Comparison of ENCODE assay signal across 8 cellular contexts in the genomic region with DNA sequence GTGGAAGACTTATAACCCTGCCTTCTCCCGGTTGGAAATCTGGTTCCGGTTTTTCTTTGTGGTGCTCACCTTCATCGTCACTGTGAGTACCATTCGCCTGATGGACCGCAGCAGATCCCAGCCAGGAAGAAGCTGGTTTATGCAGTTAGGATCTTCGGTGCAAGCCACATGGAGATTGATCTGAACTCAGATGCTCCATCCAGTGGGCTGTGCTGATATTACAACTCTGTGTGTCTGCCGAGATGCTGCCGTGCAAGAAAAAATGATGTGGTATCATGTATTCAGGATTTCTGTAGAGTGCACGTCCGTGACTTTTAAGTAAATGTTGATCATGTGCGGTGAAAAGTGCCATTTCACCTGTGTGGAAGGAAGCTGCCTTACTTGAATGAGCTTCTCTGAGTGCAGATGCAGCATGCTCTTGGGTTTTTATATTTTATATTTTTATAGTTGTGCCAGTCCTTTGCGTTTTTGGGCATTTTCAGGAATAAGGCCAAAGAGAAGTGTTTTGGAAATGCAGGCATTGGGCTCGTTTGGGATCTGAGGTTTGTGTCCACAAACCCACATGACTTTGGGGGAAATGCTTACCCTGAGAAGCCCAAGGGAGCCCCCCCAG. TPM values are rescaled to one million over a fixed set of nuclear protein-coding genes. Genes with fewer than 3 reads are reported as not detected.
DNase-seq lines count a peak whose midpoint lies in the region; ATAC-seq, FAIRE-seq and TF ChIP-seq lines count a peak whose summit lies in the region.

No MANE protein-coding gene starts in this region.

- H3K4me3 Mint-ChIP-seq in MCF 10A (ENCODE audit: unreplicated experiment) = no peak overlapping the region
- no peak overlapping the region for H3K4me3 Mint-ChIP-seq in immature natural killer cell

- peak; percentile 72 for TF ChIP-seq CTCF in MCF 10A (IDR thresholded peaks at IDR 0.05; ENCODE audit: unreplicated experiment)

- CTCF ChIA-PET in MCF 10A (lab: Yijun Ruan, JAX) = interaction anchor here (0.5 to 5.2 kb wide), 31 partner anchors 9 to 517 kb away, joined by 3 to 58 read pairs (median 3); no protein-coding TSS in a partner anchor

- POLR2A ChIA-PET in MCF 10A (lab: Yijun Ruan, JAX) = interaction anchor here (1.9 kb wide), 2 partner anchors 384 to 386 kb away, joined by 5 to 7 read pairs; no protein-coding TSS in a partner anchor

- H3K36me3 Mint-ChIP-seq in MCF 10A (ENCODE audit: insufficient read depth, unreplicated experiment) = peaks cover 23% of the 10 kb centered on the region
- peaks cover 12 to 54% (median 19%) of the 10 kb centered on the region in 3 donors for H3K36me3 Mint-ChIP-seq in immature natural killer cell

- no peaks in the 10 kb centered on the region for H3K4me1 Mint-ChIP-seq in MCF 10A (ENCODE audit: insufficient read depth, unreplicated experiment)
- H3K4me1 Mint-ChIP-seq in immature natural killer cell = peaks cover 14 to 26% of the 10 kb centered on the region in 2 donors

- FAIRE-seq in TTC549 (lab: Jason Lieb, UNC) = peak; percentile 71

- BruUV-seq in MCF 10A (replicated peaks; lab: Mats Ljungman, UMichigan) = no TSS peak

- intact Hi-C loops in MCF 10A (cut with micrococcal nuclease) = loop anchor here (1.0 to 10.0 kb wide), 3 partner anchors 91 to 391 kb away; no protein-coding TSS in a partner anchor

- H3K9me3 Mint-ChIP-seq in MCF 10A (ENCODE audit: unreplicated experiment) (no peaks in the 10 kb centered on the region), immature natural killer cell (no peaks in the 10 kb centered on the region)

- no peak for ATAC-seq in GM21381 (IDR thresholded peaks at IDR 0.05; ENCODE audit: unreplicated experiment)

- DNase-seq in NOMO-1 (lab: John Stamatoyannopoulos, UW; ENCODE audit: unreplicated experiment in 2 of 2) (peak; percentile 8 to 35), NOMO-1 treated with dmso at 0.1 percent for 144 hours (lab: John Stamatoyannopoulos, UW; ENCODE audit: unreplicated experiment) (no peak), NCI-H1930 (lab: John Stamatoyannopoulos, UW) (peak; percentile 4 to 49), MCF 10A (ENCODE audit: unreplicated experiment) (peak; percentile 65), immature natural killer cell (peak; percentile 23 to 37 (median 36))
- peak; percentile 26 to 66 (median 50) for DNase-seq in stimulated activated CD4-positive, alpha-beta T cell treated with anti-CD3 and anti-CD28 coated beads, Interleukin-12 subunit alpha, Interleukin-12 subunit beta, amount 100 ng/mL, for 48 hours (ENCODE audit: low read depth in 2 of 3, low spot score in 1 of 3)

- no peaks in the 10 kb centered on the region for H3K27me3 Mint-ChIP-seq in MCF 10A (ENCODE audit: insufficient read depth, unreplicated experiment)
- peaks cover 0 to 1% (median 0%) of the 10 kb centered on the region in 3 donors for H3K27me3 Mint-ChIP-seq in immature natural killer cell (ENCODE audit: low read depth in 3 of 3)

- H3K27ac Mint-ChIP-seq in MCF 10A (ENCODE audit: low read depth, unreplicated experiment) (no peak overlapping the region), immature natural killer cell (peak overlapping the region; percentile 65 to 91 (median 77))

RNA-seq across cellular contexts. Expression of gene DYNLT1, which starts 39.2 kb away (rescaled TPM):
- total RNA-seq in MCF 10A (2022) = 122 and 156 TPM in 2 replicates
- polyA plus RNA-seq in immature natural killer cell = 100 to 1,000 TPM in 2 of 3 donors, 10 to 100 TPM in 1; 94.2 to 141 (median 119) TPM

RNA-seq across cellular contexts. Expression of gene SYTL3, which starts 44.5 kb away (rescaled TPM):
- 0.65 and 0.83 TPM in 2 replicates for total RNA-seq in MCF 10A (2022)
- 10 to 100 TPM; 45.4 to 56.5 (median 52.0) TPM for polyA plus RNA-seq in immature natural killer cell

RNA-seq across cellular contexts. Expression of gene TMEM181, which starts 45.5 kb away (rescaled TPM):
- 25.3 and 28.8 TPM in 2 replicates for total RNA-seq in MCF 10A (2022)
- 10 to 100 TPM in 2 of 3 donors, 1 to 10 TPM in 1; 4.3 to 14.8 (median 10.1) TPM for polyA plus RNA-seq in immature natural killer cell
